In genomic region chr22:23203452-23204124, GRCh38 we compare ENCODE assay signal across 15 cellular contexts. TPM values are rescaled to one million over a fixed set of nuclear protein-coding genes. Genes with fewer than 3 reads are reported as not detected.
DNase-seq lines count a peak whose midpoint lies in the region; ATAC-seq and TF ChIP-seq lines count a peak whose summit lies in the region.
"Had no signal": no experiment of that assay in that cellular context is flagged by ENCODE, and none has a peak within 500 bp of the region (broad histone marks: within the 10 kb centered on the region; RNA-seq: fewer than 3 reads in every experiment).

No MANE protein-coding gene starts in this region.

- POLR2A ChIA-PET in CD8-positive, alpha-beta T cell (lab: Charles Lee): no interaction called here
- POLR2A ChIA-PET in RWPE1 (lab: Yijun Ruan, JAX; ENCODE audit: low non-redundant PET): no interaction called here

- intact Hi-C loops in CD8-positive, alpha-beta T cell (cut with DNase I, micrococcal nuclease): no loop called here
- intact Hi-C loops in gastrocnemius medialis (cut with DNase I; ENCODE audit: low total_unique reads): no loop called here

- TF ChIP-seq POLR2A in gastroesophageal sphincter (IDR thresholded peaks at IDR 0.05) (no peak), gastrocnemius medialis (IDR thresholded peaks at IDR 0.05) (no peak)

- H3K4me3 Mint-ChIP-seq in CD8-positive, alpha-beta T cell: no peak overlapping the region
- H3K4me3 Mint-ChIP-seq: activated naive CD8-positive, alpha-beta T cell had no signal

- TF ChIP-seq EP300 in gastroesophageal sphincter (IDR thresholded peaks at IDR 0.05): no peak

- peaks cover 41% of the 10 kb centered on the region for H3K36me3 Mint-ChIP-seq in CD8-positive, alpha-beta T cell

- no peak for TF ChIP-seq CTCF in CD8-positive, alpha-beta T cell (IDR thresholded peaks at IDR 0.05)
- TF ChIP-seq CTCF in RWPE1 (conservative IDR thresholded peaks at IDR 0.05; ENCODE audit: low read depth) (no peak), gastroesophageal sphincter (IDR thresholded peaks at IDR 0.05) (no peak), gastrocnemius medialis (IDR thresholded peaks at IDR 0.05 in 4 of 5, conservative IDR thresholded peaks at IDR 0.05 in 1 of 5) (no peak)

- WGBS in gastroesophageal sphincter (ENCODE audit: low coverage in 1 of 2), 2 donors: 44 to 72% methylated on average over 2 of the region's 7 CpGs

- H3K9me3 Mint-ChIP-seq in CD8-positive, alpha-beta T cell: no peaks in the 10 kb centered on the region

- H3K9me3 ChIP-seq in CD8-positive, alpha-beta T cell (ENCODE audit: low read length): no peaks in the 10 kb centered on the region
- no peaks in the 10 kb centered on the region for H3K9me3 ChIP-seq in gastroesophageal sphincter
- no peaks in the 10 kb centered on the region for H3K9me3 ChIP-seq in gastrocnemius medialis
- H3K9me3 ChIP-seq: vagina had no signal

- no peaks in the 10 kb centered on the region for H3K27me3 Mint-ChIP-seq in CD8-positive, alpha-beta T cell (ENCODE audit: low read depth)
- H3K27me3 Mint-ChIP-seq: activated naive CD8-positive, alpha-beta T cell had no signal

- no peaks in the 10 kb centered on the region for H3K36me3 ChIP-seq in CD8-positive, alpha-beta T cell (ENCODE audit: insufficient read depth, low read length)
- peaks cover 0 to 17% of the 10 kb centered on the region in 2 donors for H3K36me3 ChIP-seq in gastroesophageal sphincter
- no peaks in the 10 kb centered on the region for H3K36me3 ChIP-seq in gastrocnemius medialis
- H3K36me3 ChIP-seq: vagina had no signal

- H3K27ac ChIP-seq in CD8-positive, alpha-beta T cell (ENCODE audit: low read depth, low read length): no peak overlapping the region
- H3K27ac ChIP-seq in RWPE1 (peak overlapping the region; percentile 83), gastroesophageal sphincter (peak overlapping the region in 3 of 4 donors; percentile 68 to 71 (median 69)), gastrocnemius medialis (peak overlapping the region in 1 of 4 donors; percentile 57)
- H3K27ac ChIP-seq: vagina had no signal

- H3K27me3 ChIP-seq in CD8-positive, alpha-beta T cell (ENCODE audit: insufficient read depth, low read length): no peaks in the 10 kb centered on the region
- H3K27me3 ChIP-seq in gastroesophageal sphincter (no peaks in the 10 kb centered on the region), gastrocnemius medialis (no peaks in the 10 kb centered on the region)
- H3K27me3 ChIP-seq: vagina had no signal

- in situ Hi-C loops in gastrocnemius medialis (cut with MboI; ENCODE audit: low sequenced_read_pairs in 4 of 4): no loop called here

- ATAC-seq in CD8-positive, alpha-beta T cell: no peak
- ATAC-seq in gastroesophageal sphincter: no peak
- peak; percentile 9 to 81 for ATAC-seq in gastrocnemius medialis
- ATAC-seq in GM21619 (IDR thresholded peaks at IDR 0.05; ENCODE audit: unreplicated experiment): no peak
- ATAC-seq: activated CD4-positive, CD25-positive, alpha-beta regulatory T cell treated with anti-CD3 and anti-CD28 coated beads, Interleukin-2, amount 50 U/mL, for 24 hours had no signal

- DNase-seq in CD8-positive, alpha-beta T cell: no peak
- DNase-seq in RWPE1 (ENCODE audit: low spot score) (no peak), gastrocnemius medialis (no peak), COR-L47 (lab: John Stamatoyannopoulos, UW) (no peak), HCEC 1CT (no peak)
- DNase-seq in stimulated activated CD4-positive, alpha-beta T cell treated with anti-CD3 and anti-CD28 coated beads, Interleukin-1b, Interleukin-23, amount 100 ng/mL, for 48 hours: no peak
- DNase-seq: glutamatergic neuron, NCI-H2107, NCI-H82, T-helper 1 cell had no signal

- H3K4me1 ChIP-seq in CD8-positive, alpha-beta T cell (ENCODE audit: insufficient read depth, low read length): no peaks in the 10 kb centered on the region
- H3K4me1 ChIP-seq in gastroesophageal sphincter: peaks cover 3 to 61% (median 16%) of the 10 kb centered on the region in 3 donors
- peaks cover 26 to 27% of the 10 kb centered on the region in 2 donors for H3K4me1 ChIP-seq in gastrocnemius medialis

- peak overlapping the region; percentile 64 for H3K27ac Mint-ChIP-seq in CD8-positive, alpha-beta T cell
- H3K27ac Mint-ChIP-seq: activated naive CD8-positive, alpha-beta T cell had no signal

- no peak overlapping the region for H3K4me3 ChIP-seq in CD8-positive, alpha-beta T cell (ENCODE audit: low read depth, low read length)
- no peak overlapping the region for H3K4me3 ChIP-seq in gastroesophageal sphincter
- H3K4me3 ChIP-seq in gastrocnemius medialis: no peak overlapping the region
- H3K4me3 ChIP-seq: vagina had no signal

- H3K4me1 Mint-ChIP-seq in CD8-positive, alpha-beta T cell (ENCODE audit: low read depth): peaks cover 39% of the 10 kb centered on the region

- CTCF ChIA-PET in CD8-positive, alpha-beta T cell (lab: Charles Lee): interaction anchor here (1.1 to 1.4 kb wide), 2 partner anchors 20 to 39 kb away, joined by 4 to 5 read pairs; no protein-coding TSS in a partner anchor
- CTCF ChIA-PET in RWPE1 (lab: Yijun Ruan, JAX): interaction anchor here (1.0 kb wide), 1 partner anchor 62 kb away, joined by 3 read pairs; no protein-coding TSS in a partner anchor

RNA-seq across cellular contexts. Expression of gene BCR, which starts 23.3 kb away (rescaled TPM):
- total RNA-seq in CD8-positive, alpha-beta T cell: 10 to 100 TPM; 72.1 to 78.5 TPM
- total RNA-seq in gastroesophageal sphincter: 10 to 100 TPM; 39.2 to 81.1 (median 46.2) TPM
- 10 to 100 TPM; 10.3 to 13.0 (median 12.4) TPM for total RNA-seq in gastrocnemius medialis

RNA-seq across cellular contexts. Expression of gene RAB36, which starts 58.3 kb away (rescaled TPM):
- under 1 TPM; 0.52 to 0.64 TPM for total RNA-seq in CD8-positive, alpha-beta T cell
- total RNA-seq in gastroesophageal sphincter (10 to 100 TPM in 1 of 4 donors, 1 to 10 TPM in 3; 3.9 to 12.2 (median 6.7) TPM), gastrocnemius medialis (under 1 TPM in 2 of 4 donors, not detected in 2; 0.35 to 0.55 TPM)

Comparison
In these comparisons a context has a peak if more than half of its experiments do, and no peak if none do; other contexts are left out.
1. ATAC-seq: peak in gastrocnemius medialis (2 of 2); none in CD8-positive, alpha-beta T cell (single experiment), gastroesophageal sphincter (single experiment) and GM21619 (single experiment).